Comparison of ENCODE assay signal across 23 cellular contexts in genomic region chr3:124610130-124610529, GRCh38.
DNase-seq lines count a peak whose midpoint lies in the region; ATAC-seq and TF ChIP-seq lines count a peak whose summit lies in the region.
"Had no signal": no experiment of that assay in that cellular context is flagged by ENCODE, and none has a peak within 500 bp of the region (broad histone marks: within the 10 kb centered on the region; RNA-seq: fewer than 3 reads in every experiment).

No MANE protein-coding gene starts in this region.

- no peak for TF ChIP-seq EP300 in transverse colon (IDR thresholded peaks at IDR 0.05; ENCODE audit: low read depth)

- H3K27ac ChIP-seq in smooth muscle cell (ENCODE audit: low read depth), result peak overlapping the region; percentile 66
- peak overlapping the region in 3 of 4 donors; percentile 26 to 61 (median 59) for H3K27ac ChIP-seq in transverse colon
- H3K27ac ChIP-seq: BLaER1 had no signal

- BruUV-seq in Caco-2 (replicated peaks; lab: Mats Ljungman, UMichigan), result no TSS peak

- H3K27me3 ChIP-seq in Caco-2 (replicated peaks; ENCODE audit: control insufficient read depth, insufficient read depth, low read length), result no peaks in the 10 kb centered on the region
- no peaks in the 10 kb centered on the region for H3K27me3 ChIP-seq in smooth muscle cell (ENCODE audit: low read depth)
- H3K27me3 ChIP-seq in transverse colon, result no peaks in the 10 kb centered on the region
- H3K27me3 ChIP-seq: BE2C, BLaER1 had no signal

- no peak overlapping the region for H3K9ac ChIP-seq in smooth muscle cell (ENCODE audit: low read depth)
- H3K9ac ChIP-seq: BLaER1 had no signal

- H3K9me3 Mint-ChIP-seq in Caco-2 (ENCODE audit: unreplicated experiment) (no peaks in the 10 kb centered on the region), endothelial cell (ENCODE audit: unreplicated experiment) (no peaks in the 10 kb centered on the region)
- H3K9me3 Mint-ChIP-seq: CD4-positive, alpha-beta T cell; CD8-positive, alpha-beta T cell had no signal

- peaks cover 33% of the 10 kb centered on the region for H3K79me2 ChIP-seq in smooth muscle cell (ENCODE audit: low read depth)

- CTCF ChIA-PET in Caco-2 (lab: Charles Lee), result no interaction called here

- no peaks in the 10 kb centered on the region for H3K36me3 ChIP-seq in Caco-2 (ENCODE audit: control insufficient read depth, insufficient read depth, low read length)
- no peaks in the 10 kb centered on the region for H3K36me3 ChIP-seq in smooth muscle cell (ENCODE audit: low read depth)
- no peaks in the 10 kb centered on the region for H3K36me3 ChIP-seq in transverse colon
- H3K36me3 ChIP-seq: BE2C, BLaER1 had no signal

- H3K4me1 ChIP-seq in Caco-2 (peaks cover 27% of the 10 kb centered on the region), smooth muscle cell (ENCODE audit: low read depth) (peaks cover 5% of the 10 kb centered on the region), transverse colon (peaks cover 6 to 35% (median 16%) of the 10 kb centered on the region in 4 donors)
- H3K4me1 ChIP-seq: BE2C, BLaER1 had no signal

- 77% methylated on average over 1 of the region's 1 CpG for WGBS in smooth muscle cell (ENCODE audit: low lambda C conversion rate)
- WGBS in transverse colon (ENCODE audit: low coverage in 1 of 2), 2 donors, result 88 to 100% methylated on average over 1 of the region's 1 CpG

- no peak for TF ChIP-seq CTCF in Caco-2 (IDR thresholded peaks at IDR 0.05; ENCODE audit: insufficient read depth in 1 of 2, low read depth in 1 of 2, low read length in 1 of 2, severe bottlenecking in 1 of 2, unreplicated experiment in 1 of 2)
- TF ChIP-seq CTCF in endothelial cell (IDR thresholded peaks at IDR 0.05; ENCODE audit: unreplicated experiment), result no peak
- no peak for TF ChIP-seq CTCF in smooth muscle cell (IDR thresholded peaks at IDR 0.05; ENCODE audit: borderline replicate concordance, insufficient read depth, poor library complexity, severe bottlenecking)
- TF ChIP-seq CTCF in transverse colon (IDR thresholded peaks at IDR 0.05), result no peak
- no peak for TF ChIP-seq CTCF in GM10266 (IDR thresholded peaks at IDR 0.05; ENCODE audit: control insufficient read depth, insufficient read depth, low read depth, missing control alignments)

- TF ChIP-seq POLR2A in transverse colon (IDR thresholded peaks at IDR 0.05), result no peak

- H3F3A ChIP-seq in smooth muscle cell (ENCODE audit: low read depth), result no peaks in the 10 kb centered on the region

- no peak for ATAC-seq in GM18868 (IDR thresholded peaks at IDR 0.05; ENCODE audit: unreplicated experiment)
- ATAC-seq: CD8-positive, alpha-beta T cell had no signal

- H3K9me3 ChIP-seq in Caco-2, result no peaks in the 10 kb centered on the region
- H3K9me3 ChIP-seq in smooth muscle cell (replicated peaks; ENCODE audit: low read depth), result no peaks in the 10 kb centered on the region
- H3K9me3 ChIP-seq in transverse colon, result no peaks in the 10 kb centered on the region
- H3K9me3 ChIP-seq: BE2C, BLaER1 had no signal

- intact Hi-C loops in Caco-2 (cut with micrococcal nuclease; ENCODE audit: unreplicated experiment), result no loop called here
- intact Hi-C loops in transverse colon (cut with DNase I; ENCODE audit: low total_unique reads), result no loop called here

- POLR2A ChIA-PET in Caco-2 (lab: Charles Lee), result no interaction called here

- H3K4me3 Mint-ChIP-seq in Caco-2 (ENCODE audit: unreplicated experiment), result no peak overlapping the region
- no peak overlapping the region for H3K4me3 Mint-ChIP-seq in endothelial cell (ENCODE audit: unreplicated experiment)
- H3K4me3 Mint-ChIP-seq: CD14-positive monocyte; CD4-positive, alpha-beta T cell; CD8-positive, alpha-beta T cell had no signal

- H3K27ac Mint-ChIP-seq in Caco-2 (ENCODE audit: unreplicated experiment) (peak overlapping the region; percentile 40), endothelial cell (ENCODE audit: unreplicated experiment) (peak overlapping the region; percentile 58)
- H3K27ac Mint-ChIP-seq: CD4-positive, alpha-beta T cell; CD8-positive, alpha-beta T cell had no signal

- H3K4me3 ChIP-seq in Caco-2 (ENCODE audit: low read depth, low read length), result no peak overlapping the region
- H3K4me3 ChIP-seq in smooth muscle cell, result no peak overlapping the region
- H3K4me3 ChIP-seq in transverse colon, result no peak overlapping the region
- H3K4me3 ChIP-seq: BLaER1 had no signal

- H4K20me1 ChIP-seq in smooth muscle cell (ENCODE audit: low read depth), result peaks cover 3% of the 10 kb centered on the region
- H4K20me1 ChIP-seq: BLaER1 had no signal

- H3K36me3 Mint-ChIP-seq in Caco-2 (ENCODE audit: insufficient read depth, unreplicated experiment) (peaks cover 24% of the 10 kb centered on the region), endothelial cell (ENCODE audit: low read depth, unreplicated experiment) (peaks cover 4% of the 10 kb centered on the region)
- H3K36me3 Mint-ChIP-seq: CD14-positive monocyte; CD8-positive, alpha-beta T cell had no signal

- peaks cover 54% of the 10 kb centered on the region for H3K4me1 Mint-ChIP-seq in Caco-2 (ENCODE audit: low read depth, unreplicated experiment)
- H3K4me1 Mint-ChIP-seq in endothelial cell (ENCODE audit: unreplicated experiment), result peaks cover 16% of the 10 kb centered on the region
- H3K4me1 Mint-ChIP-seq: CD14-positive monocyte had no signal

- H3K4me2 ChIP-seq in smooth muscle cell, result no peak overlapping the region
- H3K4me2 ChIP-seq: BLaER1 had no signal

- H2AFZ ChIP-seq in smooth muscle cell (ENCODE audit: low read depth), result no peak overlapping the region

- DNase-seq in Caco-2, result no peak
- DNase-seq in endothelial cell (ENCODE audit: low spot score), result no peak
- DNase-seq in smooth muscle cell (lab: John Stamatoyannopoulos, UW; ENCODE audit: unreplicated experiment), result no peak
- DNase-seq in transverse colon, result no peak
- no peak for DNase-seq in retina
- DNase-seq in GM10266 (ENCODE audit: extremely low spot score), result no peak
- no peak for DNase-seq in NK-92 treated with Interleukin-12 subunit alpha and Interleukin-12 subunit beta, amount 100 ng/mL, for 24 hours (lab: John Stamatoyannopoulos, UW)
- DNase-seq: 8988T; ACHN; BE2C; C1 segment of cervical spinal cord; CD4-positive, alpha-beta T cell; CD8-positive, alpha-beta T cell; DMS 273 treated with DMSO at 0.1 percent for 48 hours; DMS153; DMS53; DMS79; DND-41; EL; GDM1 had no signal

- in situ Hi-C loops in transverse colon (cut with MboI; ENCODE audit: low pct_ligation_motif_present in 1 of 4, low pct_unique_long_range_greater_than_20kb in 1 of 4, low sequenced_read_pairs in 3 of 4), result no loop called here

- no peaks in the 10 kb centered on the region for H3K27me3 Mint-ChIP-seq in Caco-2 (ENCODE audit: insufficient read depth, unreplicated experiment)
- H3K27me3 Mint-ChIP-seq in endothelial cell (ENCODE audit: unreplicated experiment), result peaks cover 3% of the 10 kb centered on the region
- H3K27me3 Mint-ChIP-seq: CD4-positive, alpha-beta T cell had no signal
